ENCODE assay signal across 8 cellular contexts in genomic region chr7:142338633-142339501, GRCh38.
DNase-seq lines count a peak whose midpoint lies in the region; ATAC-seq and TF ChIP-seq lines count a peak whose summit lies in the region.

No MANE protein-coding gene starts in this region.

- ATAC-seq in HG02840 (IDR thresholded peaks at IDR 0.05; ENCODE audit: low FRiP score, unreplicated experiment) = no peak

- no peak overlapping the region for H3K9ac ChIP-seq in colonic mucosa (ENCODE audit: low read depth in 2 of 2, low read length in 2 of 2)

- WGBS in transverse colon (ENCODE audit: low coverage in 1 of 2), 2 donors = 83% methylated on average over 6 of the region's 6 CpGs; no CpG with 5 or more reads in 1 of the 2 donors

- H3K4me3 ChIP-seq in transverse colon (no peak overlapping the region), right atrium auricular region (no peak overlapping the region), colonic mucosa (no peak overlapping the region)

- intact Hi-C loops in transverse colon (cut with DNase I; ENCODE audit: low total_unique reads) (no loop called here), colonic mucosa (cut with DNase I) (no loop called here)

- no peak overlapping the region for H3K27ac ChIP-seq in transverse colon
- H3K27ac ChIP-seq in right atrium auricular region = no peak overlapping the region
- H3K27ac ChIP-seq in colonic mucosa = no peak overlapping the region

- H3K36me3 ChIP-seq in transverse colon (no peaks in the 10 kb centered on the region), right atrium auricular region (no peaks in the 10 kb centered on the region), colonic mucosa (no peaks in the 10 kb centered on the region)

- H3K4me1 ChIP-seq in transverse colon (no peaks in the 10 kb centered on the region), right atrium auricular region (no peaks in the 10 kb centered on the region), colonic mucosa (no peaks in the 10 kb centered on the region)

- H3K9me3 ChIP-seq in transverse colon (no peaks in the 10 kb centered on the region), right atrium auricular region (no peaks in the 10 kb centered on the region), colonic mucosa (no peaks in the 10 kb centered on the region)

- in situ Hi-C loops in transverse colon (cut with MboI; ENCODE audit: low pct_ligation_motif_present in 1 of 4, low pct_unique_long_range_greater_than_20kb in 1 of 4, low sequenced_read_pairs in 3 of 4) = no loop called here

- TF ChIP-seq CTCF in transverse colon (IDR thresholded peaks at IDR 0.05) (no peak), right atrium auricular region (IDR thresholded peaks at IDR 0.05) (no peak), colonic mucosa (IDR thresholded peaks at IDR 0.05) (no peak)

- TF ChIP-seq POLR2A in transverse colon (IDR thresholded peaks at IDR 0.05) = no peak

- H3K27me3 ChIP-seq in transverse colon = no peaks in the 10 kb centered on the region
- no peaks in the 10 kb centered on the region for H3K27me3 ChIP-seq in right atrium auricular region
- H3K27me3 ChIP-seq in colonic mucosa = no peaks in the 10 kb centered on the region

- DNase-seq in AG20443 (ENCODE audit: low spot score) (peak; percentile 37), H4 (ENCODE audit: low spot score) (peak; percentile 61), SK-N-DZ (ENCODE audit: low spot score) (peak; percentile 53), iPS-NIHi11 (ENCODE audit: low spot score) (peak; percentile 59), transverse colon (no peak), right atrium auricular region (ENCODE audit: low spot score) (no peak), colonic mucosa (no peak)

- no peak for TF ChIP-seq EP300 in transverse colon (IDR thresholded peaks at IDR 0.05; ENCODE audit: low read depth)

Comparison
In these comparisons a context has a peak if more than half of its experiments do, and no peak if none do; other contexts are left out.
1. DNase-seq: peak in AG20443 (single experiment), H4 (single experiment), SK-N-DZ (single experiment) and iPS-NIHi11 (single experiment); none in transverse colon (single experiment), right atrium auricular region (single experiment) and colonic mucosa (single experiment).